ENCODE assay signal across 1 cellular context in the genomic region with DNA sequence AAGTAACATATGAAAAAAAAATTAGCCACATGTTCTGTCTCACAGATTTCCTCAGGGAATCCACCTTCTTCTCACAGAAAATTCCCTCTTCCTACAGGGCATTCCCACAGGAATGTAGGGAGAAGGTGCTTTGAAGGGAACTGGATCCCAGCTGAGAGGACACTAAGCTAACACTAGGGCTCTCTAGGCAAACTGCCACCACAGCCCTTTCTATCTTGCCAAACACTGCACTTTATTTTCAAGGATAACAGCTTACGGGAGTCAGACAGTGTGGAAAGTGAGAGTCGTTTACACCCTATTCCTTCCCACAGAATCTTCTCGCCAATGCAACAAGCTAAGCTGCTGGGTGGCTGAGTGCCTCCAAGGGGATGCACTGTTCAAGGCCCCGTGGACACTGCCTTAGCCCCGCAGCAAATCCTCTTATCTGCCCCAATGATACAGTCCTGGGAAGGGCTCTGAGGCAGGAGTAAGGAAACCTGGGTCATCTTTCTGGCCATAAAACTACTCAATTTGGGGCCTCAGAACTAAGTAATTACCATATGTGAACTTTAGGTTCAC.
TF ChIP-seq lines count a peak whose summit lies in the region.

No MANE protein-coding gene starts in this region.

TF ChIP-seq in K562, 482 proteins besides CTCF, POLR2A, EP300 and RAD21 (continued from another document):
- TF ChIP-seq, protein P1, sequence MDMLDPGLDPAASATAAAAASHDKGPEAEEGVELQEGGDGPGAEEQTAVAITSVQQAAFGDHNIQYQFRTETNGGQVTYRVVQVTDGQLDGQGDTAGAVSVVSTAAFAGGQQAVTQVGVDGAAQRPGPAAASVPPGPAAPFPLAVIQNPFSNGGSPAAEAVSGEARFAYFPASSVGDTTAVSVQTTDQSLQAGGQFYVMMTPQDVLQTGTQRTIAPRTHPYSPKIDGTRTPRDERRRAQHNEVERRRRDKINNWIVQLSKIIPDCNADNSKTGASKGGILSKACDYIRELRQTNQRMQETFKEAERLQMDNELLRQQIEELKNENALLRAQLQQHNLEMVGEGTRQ (CRISPR knock-in tag; IDR thresholded peaks at IDR 0.05), result 0 out of 2 replicates have a peak, but pooled peaks have one; percentile 1
- TF ChIP-seq COPS2 (conservative IDR thresholded peaks at IDR 0.05), result no peak
- TF ChIP-seq ZFPM2 (CRISPR knock-in tag; IDR thresholded peaks at IDR 0.05), result no peak
